8 cellular contexts compared by ENCODE assay signal in the genomic region with DNA sequence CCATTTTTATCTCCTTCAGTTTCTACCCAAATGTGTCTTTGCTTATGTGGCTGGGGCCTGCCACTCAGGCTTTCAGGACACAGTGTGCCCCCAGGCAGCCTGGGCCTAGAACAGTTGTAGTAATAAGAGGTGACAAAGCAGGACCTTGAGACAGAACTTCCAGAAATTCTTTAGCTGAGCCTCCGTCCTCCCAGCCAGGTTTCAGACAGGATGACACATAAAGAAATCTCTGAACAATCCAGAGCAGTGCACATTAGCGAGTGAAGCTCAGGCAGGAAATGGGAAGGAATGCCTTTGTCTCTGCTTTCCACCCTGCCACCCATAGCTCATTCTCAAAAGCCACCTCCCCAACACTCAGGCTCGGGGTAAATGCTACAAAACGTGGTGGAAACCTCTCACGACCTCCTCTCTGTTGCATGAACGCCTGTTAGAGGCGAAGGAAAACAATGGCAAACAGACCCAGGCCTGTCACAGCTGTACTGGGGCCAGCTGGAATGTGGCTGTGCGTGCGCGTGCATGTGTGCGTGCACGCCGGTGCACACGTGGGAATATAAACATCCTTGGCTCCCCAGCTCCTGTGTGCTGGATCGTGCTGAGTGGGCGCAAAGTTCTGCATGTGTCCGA.
DNase-seq lines count a peak whose midpoint lies in the region; ATAC-seq and TF ChIP-seq lines count a peak whose summit lies in the region.

No MANE protein-coding gene starts in this region.

- no peaks in the 10 kb centered on the region for H3K36me3 ChIP-seq in CD8-positive, alpha-beta T cell (ENCODE audit: insufficient read depth, low read length)
- H3K36me3 ChIP-seq in ascending aorta: no peaks in the 10 kb centered on the region
- no peaks in the 10 kb centered on the region for H3K36me3 ChIP-seq in muscle layer of duodenum (ENCODE audit: control insufficient read depth in 1 of 2, insufficient read depth in 2 of 2, low read length in 2 of 2)

- POLR2A ChIA-PET in CD8-positive, alpha-beta T cell (lab: Charles Lee): interaction anchor here (0.6 to 4.4 kb wide), 18 partner anchors 11 to 310 kb away, joined by 3 to 90 read pairs (median 8); a partner anchor contains a TSS

- no peaks in the 10 kb centered on the region for H3K9me3 Mint-ChIP-seq in CD8-positive, alpha-beta T cell

- TF ChIP-seq CTCF in CD8-positive, alpha-beta T cell (IDR thresholded peaks at IDR 0.05): no peak
- no peak for TF ChIP-seq CTCF in ascending aorta (IDR thresholded peaks at IDR 0.05)

- H3K4me1 ChIP-seq in CD8-positive, alpha-beta T cell (ENCODE audit: insufficient read depth, low read length): peaks cover 64% of the 10 kb centered on the region
- H3K4me1 ChIP-seq in ascending aorta: peaks cover 13 to 28% of the 10 kb centered on the region in 2 donors
- H3K4me1 ChIP-seq in muscle layer of duodenum (ENCODE audit: control insufficient read depth in 1 of 2, insufficient read depth in 2 of 2, low read length in 2 of 2): peaks cover 25 to 29% of the 10 kb centered on the region in 2 donors

- no peaks in the 10 kb centered on the region for H3K36me3 Mint-ChIP-seq in CD8-positive, alpha-beta T cell

- intact Hi-C loops in CD8-positive, alpha-beta T cell (cut with DNase I, micrococcal nuclease): loop anchor here (2.0 to 10.0 kb wide), 7 partner anchors 15 to 287 kb away; a partner anchor contains a TSS
- intact Hi-C loops in ascending aorta (cut with DNase I): loop anchor here (5.0 kb wide), 1 partner anchor 109 kb away; no protein-coding TSS in a partner anchor

- no peak overlapping the region for H3K4me3 ChIP-seq in CD8-positive, alpha-beta T cell (ENCODE audit: low read depth, low read length)
- H3K4me3 ChIP-seq in ascending aorta: no peak overlapping the region
- no peak overlapping the region for H3K4me3 ChIP-seq in muscle layer of duodenum (ENCODE audit: low read depth in 1 of 2, low read length in 2 of 2)

- DNase-seq in CD8-positive, alpha-beta T cell: no peak
- no peak for DNase-seq in ascending aorta (ENCODE audit: low spot score in 2 of 2)
- DNase-seq in activated CD4-positive, CD25-positive, alpha-beta regulatory T cell (lab: John Stamatoyannopoulos, UW): no peak

- ATAC-seq in CD8-positive, alpha-beta T cell: no peak
- ATAC-seq in HG02759 (IDR thresholded peaks at IDR 0.05; ENCODE audit: unreplicated experiment): peak; percentile 15
- ATAC-seq in GM19455 (IDR thresholded peaks at IDR 0.05; ENCODE audit: unreplicated experiment): no peak
- ATAC-seq in GM21381 (IDR thresholded peaks at IDR 0.05; ENCODE audit: unreplicated experiment): no peak
- ATAC-seq in HG03108 (IDR thresholded peaks at IDR 0.05; ENCODE audit: unreplicated experiment): no peak

- peak overlapping the region; percentile 64 for H3K4me3 Mint-ChIP-seq in CD8-positive, alpha-beta T cell

- H3K27ac Mint-ChIP-seq in CD8-positive, alpha-beta T cell: peak overlapping the region; percentile 91

- no peaks in the 10 kb centered on the region for H3K27me3 ChIP-seq in CD8-positive, alpha-beta T cell (ENCODE audit: insufficient read depth, low read length)
- H3K27me3 ChIP-seq in ascending aorta (no peaks in the 10 kb centered on the region), muscle layer of duodenum (ENCODE audit: low read depth, low read length) (no peaks in the 10 kb centered on the region)

- H3K9me3 ChIP-seq in CD8-positive, alpha-beta T cell (ENCODE audit: low read length): no peaks in the 10 kb centered on the region
- no peaks in the 10 kb centered on the region for H3K9me3 ChIP-seq in ascending aorta
- H3K9me3 ChIP-seq in muscle layer of duodenum (ENCODE audit: control insufficient read depth in 1 of 2, low read length in 2 of 2): no peaks in the 10 kb centered on the region

- CTCF ChIA-PET in CD8-positive, alpha-beta T cell (lab: Charles Lee): interaction anchor here (0.9 to 5.2 kb wide), 15 partner anchors 12 to 310 kb away, joined by 3 to 36 read pairs (median 5); no protein-coding TSS in a partner anchor

- no peaks in the 10 kb centered on the region for H3K27me3 Mint-ChIP-seq in CD8-positive, alpha-beta T cell (ENCODE audit: low read depth)

- H3K4me1 Mint-ChIP-seq in CD8-positive, alpha-beta T cell (ENCODE audit: low read depth): peaks cover 73% of the 10 kb centered on the region

- H3K27ac ChIP-seq in CD8-positive, alpha-beta T cell (ENCODE audit: low read depth, low read length): peak overlapping the region; percentile 52
- H3K27ac ChIP-seq in ascending aorta (peak overlapping the region; percentile 38 to 44), muscle layer of duodenum (ENCODE audit: low read length) (peak overlapping the region; percentile 46)
